8 cellular contexts compared by ENCODE assay signal in the genomic region with DNA sequence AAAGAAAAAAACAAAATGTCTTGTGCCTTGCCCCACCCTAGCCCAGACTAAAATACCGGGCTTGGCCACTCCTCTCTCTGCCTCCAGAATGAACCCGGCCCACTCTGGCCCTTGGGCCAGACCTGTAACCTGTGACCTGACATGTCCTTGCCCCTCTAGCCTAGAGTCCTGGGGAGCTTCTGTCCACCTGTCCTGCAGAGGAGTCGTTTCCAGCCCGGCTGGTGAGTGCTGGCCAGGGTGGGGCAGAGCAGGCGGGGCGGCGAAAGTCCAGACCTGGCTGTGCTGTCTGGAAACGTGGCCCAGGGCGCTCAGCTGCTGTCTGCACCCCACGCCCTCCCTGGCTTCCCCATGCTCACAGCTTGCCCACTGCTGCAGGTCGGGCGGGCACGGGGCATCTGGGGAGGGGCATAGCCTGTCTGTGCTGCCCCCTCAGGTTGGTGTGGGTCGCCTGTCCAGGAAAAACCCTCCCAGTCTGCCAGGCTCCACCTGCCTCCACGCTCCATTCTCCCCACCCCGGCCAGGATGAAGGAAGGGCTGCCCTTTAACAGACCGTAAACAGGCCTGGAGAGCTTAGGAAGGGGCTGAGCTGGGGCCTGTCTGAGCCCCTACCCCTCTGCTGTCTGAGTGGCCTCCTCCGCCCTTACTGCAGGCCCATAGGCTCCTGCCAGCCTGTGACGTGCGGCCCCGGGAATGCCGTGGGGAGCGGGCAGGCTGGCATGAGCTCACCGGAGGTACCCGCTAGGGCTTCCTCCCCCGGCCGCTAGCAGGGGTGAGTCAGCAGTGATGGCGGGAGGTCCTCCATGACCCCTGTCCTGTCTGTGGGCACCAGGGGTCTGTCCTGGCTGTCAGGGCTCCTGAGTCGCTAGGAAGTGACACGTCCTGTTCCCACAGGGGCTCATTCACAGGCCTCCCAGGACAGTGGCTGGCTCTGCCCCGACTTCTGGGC. TPM values are rescaled to one million over a fixed set of nuclear protein-coding genes. Genes with fewer than 3 reads are reported as not detected.
A peak's percentile ranks its signal among the peaks of the same experiment; 100 is the strongest.
DNase-seq lines count a peak whose midpoint lies in the region; ATAC-seq and TF ChIP-seq lines count a peak whose summit lies in the region.

No MANE protein-coding gene starts in this region.

- in situ Hi-C loops in gastrocnemius medialis (cut with MboI; ENCODE audit: low sequenced_read_pairs in 4 of 4): no loop called here

- H3K27ac Mint-ChIP-seq in T-helper 2 cell treated with Interferon-gamma antibody and Interleukin-4, amounts not matched to agents 5 μg/mL and 100 μg/mL, for 36 hours: no peak overlapping the region
- no peak overlapping the region for H3K27ac Mint-ChIP-seq in activated naive CD8-positive, alpha-beta T cell treated with anti-CD3 and anti-CD28 coated beads for 36 hours

- H3K27me3 Mint-ChIP-seq in T-helper 2 cell treated with Interferon-gamma antibody and Interleukin-4, amounts not matched to agents 5 μg/mL and 100 μg/mL, for 36 hours (ENCODE audit: low read depth): peaks cover 16% of the 10 kb centered on the region
- H3K27me3 Mint-ChIP-seq in activated naive CD8-positive, alpha-beta T cell treated with anti-CD3 and anti-CD28 coated beads for 36 hours: peaks cover 17% of the 10 kb centered on the region

- peak overlapping the region; percentile 4 to 91 (median 79) for H3K4me3 ChIP-seq in heart right ventricle
- peak overlapping the region; percentile 29 to 81 (median 68) for H3K4me3 ChIP-seq in gastrocnemius medialis

- H3K4me1 ChIP-seq in heart right ventricle: peaks cover 22 to 93% (median 78%) of the 10 kb centered on the region in 9 donors
- peaks cover 19 to 30% of the 10 kb centered on the region in 2 donors for H3K4me1 ChIP-seq in gastrocnemius medialis

- H3K9me3 ChIP-seq in heart right ventricle (no peaks in the 10 kb centered on the region), gastrocnemius medialis (no peaks in the 10 kb centered on the region)

- TF ChIP-seq POLR2A in gastrocnemius medialis (IDR thresholded peaks at IDR 0.05): peak; percentile 37 to 52

- DNase-seq in T-helper 2 cell treated with Interferon-gamma antibody and Interleukin-4, amounts not matched to agents 5 μg/mL and 100 μg/mL, for 36 hours (ENCODE audit: low spot score): no peak
- DNase-seq in T-helper 2 cell (no peak), heart right ventricle (peak; percentile 82 to 84), gastrocnemius medialis (peak in 1 of 2 donors; percentile 87), NOMO-1 treated with dmso at 0.1 percent for 144 hours (lab: John Stamatoyannopoulos, UW; ENCODE audit: unreplicated experiment) (no peak), NCI-H82 (lab: John Stamatoyannopoulos, UW) (no peak)
- DNase-seq in activated naive CD8-positive, alpha-beta T cell treated with anti-CD3 and anti-CD28 coated beads for 36 hours: no peak

- TF ChIP-seq CTCF in heart right ventricle (IDR thresholded peaks at IDR 0.05) (no peak), gastrocnemius medialis (IDR thresholded peaks at IDR 0.05 in 4 of 5, conservative IDR thresholded peaks at IDR 0.05 in 1 of 5) (peak in 1 of 5 experiments; percentile 8)

- no peaks in the 10 kb centered on the region for H3K9me3 Mint-ChIP-seq in T-helper 2 cell treated with Interferon-gamma antibody and Interleukin-4, amounts not matched to agents 5 μg/mL and 100 μg/mL, for 36 hours
- H3K9me3 Mint-ChIP-seq in activated naive CD8-positive, alpha-beta T cell treated with anti-CD3 and anti-CD28 coated beads for 36 hours: no peaks in the 10 kb centered on the region

- H3K4me1 Mint-ChIP-seq in T-helper 2 cell treated with Interferon-gamma antibody and Interleukin-4, amounts not matched to agents 5 μg/mL and 100 μg/mL, for 36 hours (ENCODE audit: low read depth): peaks cover 2% of the 10 kb centered on the region
- peaks cover 14% of the 10 kb centered on the region for H3K4me1 Mint-ChIP-seq in activated naive CD8-positive, alpha-beta T cell treated with anti-CD3 and anti-CD28 coated beads for 36 hours

- ATAC-seq in heart right ventricle (peak; percentile 17 to 73 (median 64)), gastrocnemius medialis (peak in 1 of 2 donors; percentile 50), GM21619 (IDR thresholded peaks at IDR 0.05; ENCODE audit: unreplicated experiment) (no peak)

- 27 to 31% methylated on average over 31 of the region's 31 CpGs for WGBS in heart right ventricle, 2 donors

- H3K36me3 ChIP-seq in heart right ventricle (peaks cover 0 to 40% (median 33%) of the 10 kb centered on the region in 9 donors), gastrocnemius medialis (peaks cover 0 to 40% of the 10 kb centered on the region in 2 donors)

- intact Hi-C loops in heart right ventricle (cut with DNase I) (loop anchor here in 1 of 10 donors (1.0 kb wide), 1 partner anchor 33 kb away; no protein-coding TSS in a partner anchor), gastrocnemius medialis (cut with DNase I; ENCODE audit: low total_unique reads) (no loop called here)

- H3K4me3 Mint-ChIP-seq in T-helper 2 cell treated with Interferon-gamma antibody and Interleukin-4, amounts not matched to agents 5 μg/mL and 100 μg/mL, for 36 hours: peak overlapping the region; percentile 36
- H3K4me3 Mint-ChIP-seq in activated naive CD8-positive, alpha-beta T cell treated with anti-CD3 and anti-CD28 coated beads for 36 hours: peak overlapping the region; percentile 72

- H3K27me3 ChIP-seq in heart right ventricle (peaks cover 0 to 29% (median 0%) of the 10 kb centered on the region in 7 donors), gastrocnemius medialis (peaks cover 7 to 12% (median 8%) of the 10 kb centered on the region in 3 donors)

- H3K36me3 Mint-ChIP-seq in T-helper 2 cell treated with Interferon-gamma antibody and Interleukin-4, amounts not matched to agents 5 μg/mL and 100 μg/mL, for 36 hours (ENCODE audit: low read depth): peaks cover 8% of the 10 kb centered on the region
- peaks cover 4% of the 10 kb centered on the region for H3K36me3 Mint-ChIP-seq in activated naive CD8-positive, alpha-beta T cell treated with anti-CD3 and anti-CD28 coated beads for 36 hours

- H3K27ac ChIP-seq in heart right ventricle (peak overlapping the region; percentile 73 to 99 (median 96)), gastrocnemius medialis (peak overlapping the region; percentile 84 to 97 (median 88))

RNA-seq across cellular contexts. Expression of gene CD151, which starts 1.9 kb away (rescaled TPM):
- total RNA-seq in activated naive CD8-positive, alpha-beta T cell treated with anti-CD3 and anti-CD28 coated beads for 36 hours: 10 to 100 TPM; 47.3 to 51.1 TPM
- total RNA-seq in heart right ventricle: 100 to 1,000 TPM; 286 to 668 (median 466) TPM
- 100 to 1,000 TPM; 444 to 684 TPM for polyA plus RNA-seq in heart right ventricle
- total RNA-seq in gastrocnemius medialis: 100 to 1,000 TPM in 3 of 4 donors, 10 to 100 TPM in 1; 77.0 to 206 (median 169) TPM

RNA-seq across cellular contexts. Expression of gene CRACR2B, which starts 6.9 kb away (rescaled TPM):
- total RNA-seq in activated naive CD8-positive, alpha-beta T cell treated with anti-CD3 and anti-CD28 coated beads for 36 hours: 1 to 10 TPM in 1 of 2 experiments, under 1 TPM in 1; 0.76 to 1.1 TPM
- total RNA-seq in heart right ventricle (10 to 100 TPM; 11.4 to 23.0 (median 17.0) TPM), gastrocnemius medialis (1 to 10 TPM; 3.3 to 4.5 (median 4.0) TPM)
- polyA plus RNA-seq in heart right ventricle: 10 to 100 TPM; 11.5 to 72.3 TPM

RNA-seq across cellular contexts. Expression of gene POLR2L, which starts 7.7 kb away (rescaled TPM):
- 100 to 1,000 TPM; 121 to 134 TPM for total RNA-seq in activated naive CD8-positive, alpha-beta T cell treated with anti-CD3 and anti-CD28 coated beads for 36 hours
- total RNA-seq in heart right ventricle (100 to 1,000 TPM; 194 to 279 (median 234) TPM), gastrocnemius medialis (10 to 100 TPM; 66.0 to 94.6 (median 81.2) TPM)
- polyA plus RNA-seq in heart right ventricle: 100 to 1,000 TPM; 148 to 279 TPM

RNA-seq across cellular contexts. Expression of gene TSPAN4, which starts 8.0 kb away (rescaled TPM):
- 10 to 100 TPM; 12.8 to 16.2 TPM for total RNA-seq in activated naive CD8-positive, alpha-beta T cell treated with anti-CD3 and anti-CD28 coated beads for 36 hours
- total RNA-seq in heart right ventricle (10 to 100 TPM; 22.2 to 46.4 (median 26.9) TPM), gastrocnemius medialis (10 to 100 TPM; 14.4 to 34.8 (median 21.5) TPM)
- polyA plus RNA-seq in heart right ventricle: 10 to 100 TPM; 44.4 to 66.5 TPM

RNA-seq across cellular contexts. Expression of gene PNPLA2, which starts 15.9 kb away (rescaled TPM):
- total RNA-seq in activated naive CD8-positive, alpha-beta T cell treated with anti-CD3 and anti-CD28 coated beads for 36 hours: 10 to 100 TPM; 32.7 to 34.7 TPM
- total RNA-seq in heart right ventricle (100 to 1,000 TPM; 183 to 359 (median 251) TPM), gastrocnemius medialis (10 to 100 TPM; 58.9 to 93.3 (median 91.7) TPM)
- 100 to 1,000 TPM; 114 to 148 TPM for polyA plus RNA-seq in heart right ventricle

Comparison
In these comparisons a context has a peak if more than half of its experiments do, and no peak if none do; other contexts are left out.
1. DNase-seq: peak in heart right ventricle (2 of 2); none in T-helper 2 cell treated with Interferon-gamma antibody and Interleukin-4, amounts not matched to agents 5 μg/mL and 100 μg/mL, for 36 hours (single experiment), T-helper 2 cell (0 of 5), activated naive CD8-positive, alpha-beta T cell treated with anti-CD3 and anti-CD28 coated beads for 36 hours (single experiment), NOMO-1 treated with dmso at 0.1 percent for 144 hours (single experiment) and NCI-H82 (single experiment).